In the genomic region with DNA sequence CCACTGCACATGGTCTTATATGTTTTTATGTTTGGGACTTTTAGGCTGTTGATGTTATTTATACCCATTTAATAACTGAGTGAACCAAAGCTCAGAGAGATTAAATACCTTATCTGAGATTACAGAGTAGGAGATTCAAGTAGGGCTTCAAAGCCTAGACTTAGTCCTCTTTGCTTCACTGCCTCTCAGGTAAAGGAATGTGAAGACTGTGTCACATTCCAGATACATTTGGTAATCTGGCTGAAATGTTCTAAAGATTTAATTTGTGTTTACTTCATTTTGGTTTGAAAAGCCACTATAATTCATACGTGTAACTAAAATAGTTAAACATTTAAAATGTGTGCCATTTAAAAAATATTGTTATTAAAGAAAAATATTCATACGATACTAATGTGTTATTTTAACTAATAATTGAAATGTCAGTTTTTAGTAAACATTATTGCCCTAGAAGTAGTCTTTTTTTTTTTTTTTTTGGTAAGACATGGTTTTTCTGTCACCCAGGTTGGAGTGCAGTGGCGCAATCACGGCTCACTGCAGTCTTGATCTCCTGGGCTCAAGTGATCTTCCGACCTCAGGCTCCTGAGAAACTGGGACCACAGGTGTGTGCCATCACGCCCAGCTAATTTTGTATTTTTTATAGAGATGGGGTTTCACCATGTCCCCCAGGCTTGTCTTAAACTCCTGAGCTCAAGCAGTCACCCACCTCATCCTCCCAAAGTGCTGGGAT, we compare ENCODE assay signal across 29 cellular contexts.
"Had no signal": no experiment of that assay in that cellular context is flagged by ENCODE, and none has a peak within 500 bp of the region (broad histone marks: within the 10 kb centered on the region; RNA-seq: fewer than 3 reads in every experiment).

No MANE protein-coding gene starts in this region.

- H3K4me3 ChIP-seq: adrenal gland, cardiac muscle cell, coronary artery, dorsolateral prefrontal cortex, gastroesophageal sphincter, hepatocyte, neural progenitor cell, tibial artery had no signal

- DNase-seq: activated CD4-positive, alpha-beta T cell treated with anti-CD3 and anti-CD28 coated beads for 1 hour; activated CD8-positive, alpha-beta memory T cell treated with anti-CD3 and anti-CD28 coated beads, Interleukin-2, amount 10 ng/mL, durations not matched to agents 7 days and 5 days; activated CD8-positive, alpha-beta T cell treated with anti-CD3 and anti-CD28 coated beads, Interleukin-2, amount 10 ng/mL, durations not matched to agents 7 days and 5 days; activated naive CD4-positive, alpha-beta T cell treated with anti-CD3 and anti-CD28 coated beads for 36 hours; activated naive CD8-positive, alpha-beta T cell treated with anti-CD3 and anti-CD28 coated beads for 36 hours; activated T-cell treated with anti-CD3 and anti-CD28 coated beads, Interleukin-2, amount 50 U/mL, for 72 hours; adrenal gland; aorta; dorsolateral prefrontal cortex; effector memory CD4-positive, alpha-beta T cell; islet precursor cell; left cardiac atrium; natural killer cell; occipital lobe; small intestine; stimulated activated CD4-positive, alpha-beta T cell treated with anti-CD3 and anti-CD28 coated beads, Interleukin-4, amount 100 ng/mL, for 24 hours; stimulated activated naive CD8-positive, alpha-beta T cell treated with anti-CD3 and anti-CD28 coated beads, Interleukin-15, amount 100 ng/mL, for 72 hours; T-helper 2 cell; tibial artery had no signal

- FAIRE-seq: small intestine had no signal

- H3K4me1 ChIP-seq: adrenal gland had no signal

- H3K27me3 ChIP-seq: adrenal gland, cardiac muscle cell, dorsolateral prefrontal cortex, gastroesophageal sphincter, hepatocyte, neural progenitor cell, tibial artery had no signal

- H3K9me3 Mint-ChIP-seq: activated naive CD4-positive, alpha-beta T cell treated with anti-CD3 and anti-CD28 coated beads for 36 hours; activated naive CD8-positive, alpha-beta T cell treated with anti-CD3 and anti-CD28 coated beads for 36 hours; activated T-cell treated with anti-CD3 and anti-CD28 coated beads, Interleukin-2, amount 50 U/mL, for 72 hours; natural killer cell; stimulated activated memory B cell treated with anti-CD40 and anti-IgM and Interleukin-4, amounts not matched to agents 10 μg/mL and 1 μg/mL and 100 μg/mL, for 72 hours; stimulated activated naive CD8-positive, alpha-beta T cell treated with anti-CD3 and anti-CD28 coated beads, Interleukin-15, amount 100 ng/mL, for 72 hours had no signal

- ATAC-seq: activated CD8-positive, alpha-beta memory T cell treated with anti-CD3 and anti-CD28 coated beads, Interleukin-2, amount 10 ng/mL, durations not matched to agents 7 days and 5 days; activated CD8-positive, alpha-beta T cell treated with anti-CD3 and anti-CD28 coated beads, Interleukin-2, amount 10 ng/mL, durations not matched to agents 7 days and 5 days; activated T-cell treated with anti-CD3 and anti-CD28 coated beads, Interleukin-2, amount 50 U/mL, for 72 hours; gastroesophageal sphincter; left cardiac atrium; natural killer cell; sciatic nerve; SK-N-SH treated with all-trans-retinoic acid at 6 μM for 48 hours; stimulated activated memory B cell treated with anti-CD40 and anti-IgM and Interleukin-4, amounts not matched to agents 10 μg/mL and 1 μg/mL and 100 μg/mL, for 72 hours; stimulated activated naive CD8-positive, alpha-beta T cell treated with anti-CD3 and anti-CD28 coated beads, Interleukin-15, amount 100 ng/mL, for 72 hours had no signal

- H3K27me3 Mint-ChIP-seq: brain; stimulated activated memory B cell treated with anti-CD40 and anti-IgM and Interleukin-4, amounts not matched to agents 10 μg/mL and 1 μg/mL and 100 μg/mL, for 72 hours; stimulated activated naive CD8-positive, alpha-beta T cell treated with anti-CD3 and anti-CD28 coated beads, Interleukin-15, amount 100 ng/mL, for 72 hours had no signal

- H2AFZ ChIP-seq: hepatocyte, neural progenitor cell had no signal

- H3K4me3 Mint-ChIP-seq: activated CD8-positive, alpha-beta memory T cell treated with anti-CD3 and anti-CD28 coated beads, Interleukin-2, amount 10 ng/mL, durations not matched to agents 7 days and 5 days; activated CD8-positive, alpha-beta T cell treated with anti-CD3 and anti-CD28 coated beads, Interleukin-2, amount 10 ng/mL, durations not matched to agents 7 days and 5 days; activated naive CD4-positive, alpha-beta T cell treated with anti-CD3 and anti-CD28 coated beads for 36 hours; activated naive CD8-positive, alpha-beta T cell treated with anti-CD3 and anti-CD28 coated beads for 36 hours; activated T-cell treated with anti-CD3 and anti-CD28 coated beads, Interleukin-2, amount 50 U/mL, for 72 hours; brain; memory B cell; natural killer cell; neural progenitor cell; stimulated activated memory B cell treated with anti-CD40 and anti-IgM and Interleukin-4, amounts not matched to agents 10 μg/mL and 1 μg/mL and 100 μg/mL, for 72 hours; stimulated activated naive CD8-positive, alpha-beta T cell treated with anti-CD3 and anti-CD28 coated beads, Interleukin-15, amount 100 ng/mL, for 72 hours had no signal

- H3K4me1 Mint-ChIP-seq: activated CD8-positive, alpha-beta memory T cell treated with anti-CD3 and anti-CD28 coated beads, Interleukin-2, amount 10 ng/mL, durations not matched to agents 7 days and 5 days; memory B cell; stimulated activated memory B cell treated with anti-CD40 and anti-IgM and Interleukin-4, amounts not matched to agents 10 μg/mL and 1 μg/mL and 100 μg/mL, for 72 hours; stimulated activated naive CD8-positive, alpha-beta T cell treated with anti-CD3 and anti-CD28 coated beads, Interleukin-15, amount 100 ng/mL, for 72 hours had no signal

- H3K9ac ChIP-seq: neural progenitor cell had no signal

- H3K36me3 Mint-ChIP-seq: activated CD8-positive, alpha-beta memory T cell treated with anti-CD3 and anti-CD28 coated beads, Interleukin-2, amount 10 ng/mL, durations not matched to agents 7 days and 5 days; activated naive CD8-positive, alpha-beta T cell treated with anti-CD3 and anti-CD28 coated beads for 36 hours; brain; memory B cell; natural killer cell; neural progenitor cell; stimulated activated memory B cell treated with anti-CD40 and anti-IgM and Interleukin-4, amounts not matched to agents 10 μg/mL and 1 μg/mL and 100 μg/mL, for 72 hours had no signal

- H3K27ac ChIP-seq: adrenal gland, cardiac muscle cell, coronary artery, dorsolateral prefrontal cortex, gastroesophageal sphincter, hepatocyte, neural progenitor cell, tibial artery had no signal

- H3K27ac Mint-ChIP-seq: activated CD8-positive, alpha-beta memory T cell treated with anti-CD3 and anti-CD28 coated beads, Interleukin-2, amount 10 ng/mL, durations not matched to agents 7 days and 5 days; activated CD8-positive, alpha-beta T cell treated with anti-CD3 and anti-CD28 coated beads, Interleukin-2, amount 10 ng/mL, durations not matched to agents 7 days and 5 days; activated naive CD4-positive, alpha-beta T cell treated with anti-CD3 and anti-CD28 coated beads for 36 hours; activated naive CD8-positive, alpha-beta T cell treated with anti-CD3 and anti-CD28 coated beads for 36 hours; activated T-cell treated with anti-CD3 and anti-CD28 coated beads, Interleukin-2, amount 50 U/mL, for 72 hours; brain; memory B cell; natural killer cell; neural progenitor cell; stimulated activated memory B cell treated with anti-CD40 and anti-IgM and Interleukin-4, amounts not matched to agents 10 μg/mL and 1 μg/mL and 100 μg/mL, for 72 hours; stimulated activated naive CD8-positive, alpha-beta T cell treated with anti-CD3 and anti-CD28 coated beads, Interleukin-15, amount 100 ng/mL, for 72 hours had no signal

- H3K4me2 ChIP-seq: neural progenitor cell had no signal

- H3K36me3 ChIP-seq: adrenal gland, cardiac muscle cell, gastroesophageal sphincter, neural progenitor cell, tibial artery had no signal

- H3K9me3 ChIP-seq: adrenal gland, gastroesophageal sphincter, tibial artery had no signal
